Comparison of ENCODE assay signal across 17 cellular contexts in the genomic region with DNA sequence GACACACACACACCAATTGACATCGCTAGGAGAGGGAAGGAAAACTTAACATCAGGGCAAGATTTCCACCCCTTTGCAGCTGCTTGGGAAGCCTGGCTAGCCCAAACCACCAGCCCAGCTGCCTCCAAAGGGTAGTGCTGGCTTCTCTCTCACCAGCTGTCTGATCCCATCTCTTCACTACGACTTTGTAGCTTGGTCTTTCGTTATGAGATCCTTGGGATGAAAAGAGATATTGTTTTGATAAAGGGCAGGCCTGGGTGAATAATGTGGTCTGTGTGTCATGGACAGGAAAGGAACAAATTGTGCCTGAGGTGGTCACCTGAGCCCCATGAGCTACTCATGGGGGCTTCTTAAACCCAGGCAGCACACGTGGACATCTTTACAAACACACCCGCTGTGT.
"Had no signal": no experiment of that assay in that cellular context is flagged by ENCODE, and none has a peak within 500 bp of the region (broad histone marks: within the 10 kb centered on the region; RNA-seq: fewer than 3 reads in every experiment).

No MANE protein-coding gene starts in this region.

- ATAC-seq: activated CD4-positive, CD25-positive, alpha-beta regulatory T cell treated with anti-CD3 and anti-CD28 coated beads, Interleukin-2, amount 50 U/mL, for 24 hours; lower lobe of right lung; pancreas; stimulated activated naive B cell treated with anti-CD40 and anti-IgM and Interleukin-4, amounts not matched to agents 10 μg/mL and 1 μg/mL and 100 μg/mL, for 72 hours had no signal

- H3K4me1 ChIP-seq: ascending aorta, colonic mucosa, lower lobe of right lung had no signal

- H3K27ac ChIP-seq: ascending aorta, colonic mucosa, esophagus squamous epithelium, lower lobe of right lung, tibial nerve, vagina had no signal

- H3K9me3 ChIP-seq: ascending aorta, colonic mucosa, esophagus squamous epithelium, lower lobe of right lung, pancreas, tibial nerve, vagina had no signal

- FAIRE-seq: pancreas had no signal

- H3K27me3 ChIP-seq: ascending aorta, colonic mucosa, esophagus squamous epithelium, pancreas, tibial nerve, vagina had no signal

- DNase-seq: activated CD4-positive, alpha-beta T cell treated with anti-CD3 and anti-CD28 coated beads, Interleukin-2, amount 50 U/mL, for 48 hours; activated naive CD4-positive, alpha-beta T cell treated with anti-CD3 and anti-CD28 coated beads, Interleukin-2, amount 10 ng/mL, durations not matched to agents 7 days and 5 days; colonic mucosa; esophagus squamous epithelium; glutamatergic neuron; lower lobe of right lung; midbrain; naive B cell; pancreas; stimulated activated CD4-positive, alpha-beta T cell treated with anti-CD3 and anti-CD28 coated beads, Interleukin-15, amount 100 ng/mL, for 24 hours; stimulated activated CD4-positive, alpha-beta T cell treated with anti-CD3 and anti-CD28 coated beads, Interleukin-4, amount 100 ng/mL, for 1 hour; stimulated activated naive B cell treated with anti-CD40 and anti-IgM and Interleukin-4, amounts not matched to agents 10 μg/mL and 1 μg/mL and 100 μg/mL, for 72 hours had no signal

- H3K36me3 ChIP-seq: ascending aorta, colonic mucosa, esophagus squamous epithelium, lower lobe of right lung, pancreas, tibial nerve, vagina had no signal

- H3K4me3 ChIP-seq: ascending aorta, colonic mucosa, esophagus squamous epithelium, lower lobe of right lung, pancreas, skin epidermis, tibial nerve, vagina had no signal
